23 cellular contexts compared by ENCODE assay signal in genomic region chr1:56197946-56198345, GRCh38.
DNase-seq lines count a peak whose midpoint lies in the region; FAIRE-seq and TF ChIP-seq lines count a peak whose summit lies in the region.
"Had no signal": no experiment of that assay in that cellular context is flagged by ENCODE, and none has a peak within 500 bp of the region (broad histone marks: within the 10 kb centered on the region; RNA-seq: fewer than 3 reads in every experiment).

No MANE protein-coding gene starts in this region.

- FAIRE-seq in bronchial epithelial cell (lab: Jason Lieb, UNC) = no peak
- FAIRE-seq: A549, GM12892, GM18507 had no signal

- H3K9ac ChIP-seq in subcutaneous abdominal adipose tissue (ENCODE audit: low read length in 5 of 5) = no peak overlapping the region
- H3K9ac ChIP-seq: BLaER1 treated with 17β-estradiol and CSF1 and Interleukin-3, amounts not matched to agents 10 nM and 100 nM had no signal

- no peaks in the 10 kb centered on the region for H3K9me3 ChIP-seq in subcutaneous abdominal adipose tissue (ENCODE audit: control insufficient read depth in 5 of 5, low read length in 5 of 5)
- H3K9me3 ChIP-seq: A549; BLaER1 treated with 17β-estradiol and CSF1 and Interleukin-3, amounts not matched to agents 10 nM and 100 nM had no signal

- H3K4me1 ChIP-seq in subcutaneous abdominal adipose tissue (ENCODE audit: control insufficient read depth in 5 of 5, insufficient read depth in 5 of 5, low read length in 5 of 5) = peaks cover 0 to 23% (median 11%) of the 10 kb centered on the region in 5 donors
- H3K4me1 ChIP-seq: A549; BLaER1 treated with 17β-estradiol and CSF1 and Interleukin-3, amounts not matched to agents 10 nM and 100 nM had no signal

- no peak overlapping the region for H3K4me3 ChIP-seq in bronchial epithelial cell (ENCODE audit: low read depth, low read length)
- no peak overlapping the region for H3K4me3 ChIP-seq in epithelial cell of esophagus (ENCODE audit: low read length)
- H3K4me3 ChIP-seq in subcutaneous abdominal adipose tissue (ENCODE audit: low read depth in 1 of 5, low read length in 5 of 5) = no peak overlapping the region
- H3K4me3 ChIP-seq: A549; BLaER1 treated with 17β-estradiol and CSF1 and Interleukin-3, amounts not matched to agents 10 nM and 100 nM; GM12878 had no signal

- no peaks in the 10 kb centered on the region for H3K36me3 ChIP-seq in bronchial epithelial cell (ENCODE audit: control insufficient read depth, insufficient read depth, low read length)
- no peaks in the 10 kb centered on the region for H3K36me3 ChIP-seq in subcutaneous abdominal adipose tissue (ENCODE audit: control insufficient read depth in 5 of 5, insufficient read depth in 5 of 5, low read length in 5 of 5)
- H3K36me3 ChIP-seq: BLaER1 treated with 17β-estradiol and CSF1 and Interleukin-3, amounts not matched to agents 10 nM and 100 nM had no signal

- H3K27me3 ChIP-seq in bronchial epithelial cell (ENCODE audit: control insufficient read depth, insufficient read depth, low read length) = peaks cover 2% of the 10 kb centered on the region
- H3K27me3 ChIP-seq in subcutaneous abdominal adipose tissue (ENCODE audit: control insufficient read depth in 5 of 5, insufficient read depth in 4 of 5, low read length in 5 of 5) = no peaks in the 10 kb centered on the region
- H3K27me3 ChIP-seq: BLaER1 treated with 17β-estradiol and CSF1 and Interleukin-3, amounts not matched to agents 10 nM and 100 nM had no signal

- peak overlapping the region; percentile 34 for H3K27ac ChIP-seq in subcutaneous abdominal adipose tissue (ENCODE audit: low read depth, low read length)
- H3K27ac ChIP-seq: 22Rv1; A549; BLaER1 treated with 17β-estradiol and CSF1 and Interleukin-3, amounts not matched to agents 10 nM and 100 nM; C4-2B had no signal

- DNase-seq in bronchial epithelial cell (ENCODE audit: low read depth) (peak; percentile 8), epithelial cell of esophagus (ENCODE audit: low read depth) (peak; percentile 9), COLO829 (ENCODE audit: low spot score) (no peak), nucleus accumbens (lab: John Stamatoyannopoulos, UW) (no peak)
- DNase-seq: AML-193; CD4-positive, alpha-beta T cell; CD8-positive, alpha-beta T cell; COR-L47; DMS 273 treated with DMSO at 0.1 percent for 48 hours; DMS153; DMS53; DMS79; DND-41; EL; GDM1 had no signal

- TF ChIP-seq CTCF in bronchial epithelial cell (IDR thresholded peaks at IDR 0.05; ENCODE audit: insufficient read depth, low read length, severe bottlenecking) = no peak
- no peak for TF ChIP-seq CTCF in epithelial cell of esophagus (IDR thresholded peaks at IDR 0.05; ENCODE audit: insufficient read depth, low read depth, low read length, missing control alignments)

Comparison
In these comparisons a context has a peak if more than half of its experiments do, and no peak if none do; other contexts are left out.
1. DNase-seq: peak in bronchial epithelial cell (single experiment) and epithelial cell of esophagus (single experiment); none in COLO829 (single experiment) and nucleus accumbens (0 of 56).